In the genomic region with DNA sequence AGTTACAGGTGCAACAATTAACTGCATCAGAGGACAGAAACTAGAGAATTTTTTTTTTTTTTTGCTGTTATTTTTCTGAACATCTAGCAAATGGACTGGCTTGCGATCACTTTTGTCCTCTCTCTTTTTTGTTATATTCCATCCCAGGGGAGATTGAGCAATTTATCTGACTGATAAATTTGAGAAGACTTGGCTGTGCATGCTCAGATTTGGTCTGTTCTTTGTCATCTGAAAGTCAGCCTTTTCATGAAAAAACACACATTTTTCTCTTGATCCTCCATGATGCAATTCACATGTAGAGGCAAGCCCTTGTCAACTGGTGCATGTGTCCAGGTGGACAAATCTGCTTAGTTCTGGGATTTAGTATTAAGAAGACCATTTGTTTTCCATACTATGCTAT, we compare ENCODE assay signal across 29 cellular contexts.
"Had no signal": no experiment of that assay in that cellular context is flagged by ENCODE, and none has a peak within 500 bp of the region (broad histone marks: within the 10 kb centered on the region; RNA-seq: fewer than 3 reads in every experiment).

No MANE protein-coding gene starts in this region.

- H3K36me3 ChIP-seq: brain microvascular endothelial cell, esophagus squamous epithelium, gastroesophageal sphincter, WERI-Rb-1 had no signal

- FAIRE-seq: astrocyte, colon had no signal

- H3K27me3 ChIP-seq: brain microvascular endothelial cell, esophagus squamous epithelium, gastroesophageal sphincter had no signal

- ATAC-seq: activated CD4-positive, CD25-positive, alpha-beta regulatory T cell treated with anti-CD3 and anti-CD28 coated beads, Interleukin-2, amount 50 U/mL, for 24 hours; activated CD8-positive, alpha-beta T cell treated with anti-CD3 and anti-CD28 coated beads for 36 hours; activated T-cell treated with anti-CD3 and anti-CD28 coated beads, Interleukin-2, amount 50 U/mL, for 4 hours; activated T-helper 17 cell treated with anti-CD3 and anti-CD28 coated beads, Interleukin-2, amount 50 U/mL, for 72 hours; effector memory CD8-positive, alpha-beta T cell; gastroesophageal sphincter; T-helper 17 cell had no signal

- H3K4me3 ChIP-seq: esophagus squamous epithelium, gastroesophageal sphincter had no signal

- DNase-seq: activated B cell treated with CpG ODN at 0.5 μM for 24 hours; activated CD4-positive, alpha-beta T cell treated with anti-CD3 and anti-CD28 coated beads for 48 hours; activated CD4-positive, alpha-beta T cell treated with anti-CD3 and anti-CD28 coated beads, Interleukin-2, amount 50 U/mL, for 1 hour; activated CD4-positive, alpha-beta T cell treated with anti-CD3 and anti-CD28 coated beads, Interleukin-2, amount 50 U/mL, for 48 hours; activated CD8-positive, alpha-beta memory T cell treated with anti-CD3 and anti-CD28 coated beads for 24 hours; activated CD8-positive, alpha-beta T cell treated with anti-CD3 and anti-CD28 coated beads for 36 hours; activated effector memory CD4-positive, alpha-beta T cell treated with Interleukin-2 at 50 U/mL for 16 hours; activated gamma-delta T cell treated with Interleukin-2 at 50 U/mL for 16 hours; activated naive CD4-positive, alpha-beta T cell treated with anti-CD3 and anti-CD28 coated beads, Interleukin-2, amount 50 U/mL, for 16 hours; activated naive CD4-positive, alpha-beta T cell treated with Interleukin-2 at 50 U/mL for 16 hours; activated T-cell treated with anti-CD3 and anti-CD28 coated beads, Interleukin-2, amount 50 U/mL, for 4 hours; amniotic stem cell; anterior cingulate cortex; brain microvascular endothelial cell; caudate nucleus; cortex of kidney; dermis blood vessel endothelial cell; effector CD4-positive, alpha-beta T cell; effector memory CD8-positive, alpha-beta T cell; esophagus squamous epithelium; foreskin melanocyte; T-helper 17 cell; T1000; WERI-Rb-1 had no signal
